In genomic region chr2:98487806-98488189, GRCh38 we compare ENCODE assay signal across 8 cellular contexts. TPM values are rescaled to one million over a fixed set of nuclear protein-coding genes. Genes with fewer than 3 reads are reported as not detected.
DNase-seq lines count a peak whose midpoint lies in the region; ATAC-seq and TF ChIP-seq lines count a peak whose summit lies in the region.

No MANE protein-coding gene starts in this region.

- DNase-seq in SHP77 treated with DMSO at 0.1 percent for 48 hours (lab: John Stamatoyannopoulos, UW) (peak; percentile 34), mammary epithelial cell (no peak), A172 (ENCODE audit: low spot score) (no peak), H4 (ENCODE audit: low spot score) (no peak)
- DNase-seq in naive thymus-derived CD8-positive, alpha-beta T cell, result peak in 8 of 10 donors; percentile 38 to 72 (median 60)

- no TSS peak for BruUV-seq in mammary epithelial cell (replicated peaks; lab: Mats Ljungman, UMichigan)

- TF ChIP-seq CTCF in mammary epithelial cell (conservative IDR thresholded peaks at IDR 0.05 in 1 of 2, IDR thresholded peaks at IDR 0.05 in 1 of 2; ENCODE audit: extremely low read depth in 1 of 2, insufficient read depth in 1 of 2, low read depth in 1 of 2, low read length in 2 of 2), result peak; percentile 49 to 54

- peaks cover 67 to 99% (median 96%) of the 10 kb centered on the region in 4 donors for H3K4me1 Mint-ChIP-seq in naive thymus-derived CD8-positive, alpha-beta T cell

- POLR2A ChIA-PET in naive thymus-derived CD8-positive, alpha-beta T cell (lab: Charles Lee), result interaction anchor here (0.7 to 15.8 kb wide), 6 partner anchors 9 to 75 kb away, joined by 3 to 194 read pairs (median 3); no protein-coding TSS in a partner anchor

- in situ Hi-C loops in mammary epithelial cell (cut with MboI; ENCODE audit: low sequenced_read_pairs in 2 of 2), result no loop called here

- peaks cover 0 to 24% (median 10%) of the 10 kb centered on the region in 3 donors for H3K36me3 Mint-ChIP-seq in naive thymus-derived CD8-positive, alpha-beta T cell

- TF ChIP-seq POLR2A in GM10847 (IDR thresholded peaks at IDR 0.05; ENCODE audit: extremely low read depth, insufficient read length), result peak; percentile 7

- intact Hi-C loops in mammary epithelial cell (cut with micrococcal nuclease), result no loop called here

- no peak overlapping the region for H3K4me3 ChIP-seq in mammary epithelial cell (replicated peaks in 1 of 3; ENCODE audit: insufficient read depth in 1 of 3, low read depth in 2 of 3, low read length in 3 of 3)

- no peaks in the 10 kb centered on the region for H3K9me3 Mint-ChIP-seq in naive thymus-derived CD8-positive, alpha-beta T cell

- H3K27ac ChIP-seq in mammary epithelial cell (ENCODE audit: insufficient read depth, low read depth, low read length), result no peak overlapping the region

- H3K4me3 Mint-ChIP-seq in naive thymus-derived CD8-positive, alpha-beta T cell, result peak overlapping the region in 7 of 10 donors; percentile 51 to 69 (median 59)

- H3K36me3 ChIP-seq in mammary epithelial cell (ENCODE audit: insufficient read depth, low read length), result no peaks in the 10 kb centered on the region

- peaks cover 14% of the 10 kb centered on the region for H3K4me1 ChIP-seq in mammary epithelial cell (ENCODE audit: insufficient read depth, low read length)

- WGBS in mammary epithelial cell (ENCODE audit: low coverage, missing lambda C conversion rate), result 89% methylated on average over 3 of the region's 3 CpGs

- peak overlapping the region; percentile 54 to 89 (median 82) for H3K27ac Mint-ChIP-seq in naive thymus-derived CD8-positive, alpha-beta T cell

- no peak overlapping the region for H2AFZ ChIP-seq in mammary epithelial cell (ENCODE audit: low read depth, low read length)

- H4K20me1 ChIP-seq in mammary epithelial cell (ENCODE audit: insufficient read depth, low read length), result no peaks in the 10 kb centered on the region

- no peaks in the 10 kb centered on the region for H3K27me3 ChIP-seq in mammary epithelial cell (ENCODE audit: insufficient read depth, low read length)

- CTCF ChIA-PET in mammary epithelial cell (lab: Charles Lee; ENCODE audit: low non-redundant PET), result interaction anchor here (0.8 kb wide), 1 partner anchor 19 kb away, joined by 3 read pairs; no protein-coding TSS in a partner anchor

- no peaks in the 10 kb centered on the region for H3K27me3 Mint-ChIP-seq in naive thymus-derived CD8-positive, alpha-beta T cell

- ATAC-seq in GM19452 (IDR thresholded peaks at IDR 0.05; ENCODE audit: unreplicated experiment), result peak; percentile 55
- peak; percentile 60 for ATAC-seq in HG03378 (IDR thresholded peaks at IDR 0.05; ENCODE audit: unreplicated experiment)
- peak; percentile 86 to 88 for ATAC-seq in naive thymus-derived CD8-positive, alpha-beta T cell

- H3K4me2 ChIP-seq in mammary epithelial cell (ENCODE audit: insufficient read depth, low read depth, low read length), result no peak overlapping the region

- H3K9me3 ChIP-seq in mammary epithelial cell (replicated peaks; ENCODE audit: insufficient read depth, low read length), result no peaks in the 10 kb centered on the region

- H3K79me2 ChIP-seq in mammary epithelial cell (ENCODE audit: insufficient read depth, low read length), result peaks cover 42% of the 10 kb centered on the region

- H3K9ac ChIP-seq in mammary epithelial cell (ENCODE audit: insufficient read depth, low read length), result no peak overlapping the region

- dilution Hi-C loops in mammary epithelial cell (cut with HindIII; ENCODE audit: low sequenced_read_pairs), result no loop called here

RNA-seq across cellular contexts. Expression of gene INPP4A, which starts 43.1 kb away (rescaled TPM):
- 10 to 100 TPM; 26.3 to 36.5 TPM for total RNA-seq in mammary epithelial cell
- 10.1 TPM for polyA plus RNA-seq in mammary epithelial cell
- polyA minus RNA-seq in mammary epithelial cell, result 25.8 TPM
- 100 to 1,000 TPM; 130 to 141 TPM for total RNA-seq in naive thymus-derived CD8-positive, alpha-beta T cell
- polyA plus RNA-seq in naive thymus-derived CD8-positive, alpha-beta T cell, result 10 to 100 TPM; 37.7 to 64.3 (median 46.3) TPM
- total RNA-seq in A172 (2014; rRNA removed; shearing (Covaris generic)), result 19.7 and 22.0 TPM in 2 replicates
- total RNA-seq in H4 (2014; rRNA removed; shearing (Covaris generic)), result 11.0 and 11.2 TPM in 2 replicates

Comparison
In these comparisons a context has a peak if more than half of its experiments do, and no peak if none do; other contexts are left out.
1. DNase-seq: peak in SHP77 treated with DMSO at 0.1 percent for 48 hours (single experiment) and naive thymus-derived CD8-positive, alpha-beta T cell (8 of 10); none in mammary epithelial cell (single experiment), A172 (single experiment) and H4 (single experiment).
2. Peak in every context shown above with its lines, with median percentiles within 50 percentile points of each other: ATAC-seq.